In genomic region chr1:230141002-230141648, GRCh38 we compare ENCODE assay signal across 1 cellular context.
TF ChIP-seq lines count a peak whose summit lies in the region.

No MANE protein-coding gene starts in this region.

TF ChIP-seq in IMR-90, 13 proteins besides CTCF, POLR2A, EP300 and RAD21:
- TF ChIP-seq MAZ (IDR thresholded peaks at IDR 0.05; ENCODE audit: borderline replicate concordance, low read depth, low read length), result no peak
- no peak for TF ChIP-seq MXI1 (IDR thresholded peaks at IDR 0.05; ENCODE audit: borderline replicate concordance, low read depth, low read length)
- TF ChIP-seq ELK1 (IDR thresholded peaks at IDR 0.05; ENCODE audit: borderline replicate concordance, low read depth, low read length), result no peak
- TF ChIP-seq CEBPB (IDR thresholded peaks at IDR 0.05; ENCODE audit: low read depth, low read length), result peak; percentile 64; the same call in 1 of the 2 replicates
